Comparison of ENCODE assay signal across 20 cellular contexts in the genomic region with DNA sequence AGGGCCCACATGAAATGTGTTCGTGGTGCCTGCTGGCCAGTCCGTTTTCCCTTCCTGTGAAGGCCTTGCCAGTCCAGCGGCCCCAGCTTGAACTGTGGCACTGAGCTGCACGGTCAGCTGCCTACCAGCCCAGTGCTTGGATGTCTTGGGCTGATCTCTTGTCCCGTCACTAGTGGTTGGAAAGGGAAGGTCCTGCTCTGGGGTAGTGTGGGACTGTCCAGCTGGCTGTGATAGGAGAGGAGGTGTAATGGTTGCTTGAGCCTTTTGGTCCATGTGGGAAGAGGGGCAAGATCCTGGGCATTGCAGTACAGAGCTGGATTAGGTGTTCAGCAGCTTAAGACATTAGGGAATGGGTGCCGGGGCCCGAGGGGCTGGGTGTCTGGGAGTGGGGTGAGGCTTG.
"Had no signal": no experiment of that assay in that cellular context is flagged by ENCODE, and none has a peak within 500 bp of the region (broad histone marks: within the 10 kb centered on the region; RNA-seq: fewer than 3 reads in every experiment).

No MANE protein-coding gene starts in this region.

- FAIRE-seq: TTC549 had no signal

- H3K4me3 ChIP-seq: gastroesophageal sphincter, heart right ventricle, prostate gland, skin epidermis, vagina had no signal

- H3K27ac ChIP-seq: gastroesophageal sphincter, heart right ventricle, prostate gland, skin epidermis, vagina had no signal

- H3K27me3 ChIP-seq: gastroesophageal sphincter, heart right ventricle, vagina had no signal

- H3K4me1 ChIP-seq: heart right ventricle, prostate gland had no signal

- DNase-seq: activated B cell treated with CpG ODN at 0.5 μM for 24 hours; activated CD4-positive, alpha-beta T cell treated with anti-CD3 and anti-CD28 coated beads for 48 hours; activated CD8-positive, alpha-beta memory T cell treated with anti-CD3 and anti-CD28 coated beads, Interleukin-2, amount 50 U/mL, for 4 hours; activated effector memory CD4-positive, alpha-beta T cell treated with anti-CD3 and anti-CD28 coated beads, Interleukin-2, amount 50 U/mL, for 16 hours; activated T-cell treated with anti-CD3 and anti-CD28 coated beads, Interleukin-2, amount 50 U/mL, for 48 hours; amniotic stem cell; effector CD4-positive, alpha-beta T cell; heart right ventricle; left ventricle myocardium superior; stimulated activated naive CD8-positive, alpha-beta T cell treated with anti-CD3 and anti-CD28 coated beads, Interleukin-15, amount 100 ng/mL, for 72 hours; trophoblast cell had no signal

- H3K27ac Mint-ChIP-seq: activated B cell treated with CpG ODN at 0.5 μM for 24 hours; activated naive CD4-positive, alpha-beta T cell treated with anti-CD3 and anti-CD28 coated beads, Interleukin-2, amount 50 U/mL, for 24 hours; T-helper 2 cell treated with Interferon-gamma antibody and Interleukin-4, amounts not matched to agents 5 μg/mL and 100 μg/mL, for 36 hours had no signal

- ATAC-seq: gastroesophageal sphincter; heart right ventricle; left ventricle myocardium superior; right cardiac atrium; stimulated activated naive CD8-positive, alpha-beta T cell treated with anti-CD3 and anti-CD28 coated beads, Interleukin-15, amount 100 ng/mL, for 72 hours had no signal

- H3K9me3 ChIP-seq: gastroesophageal sphincter, heart right ventricle, prostate gland, vagina had no signal

- H3K9me3 Mint-ChIP-seq: activated B cell treated with CpG ODN at 0.5 μM for 24 hours; activated naive CD4-positive, alpha-beta T cell treated with anti-CD3 and anti-CD28 coated beads, Interleukin-2, amount 50 U/mL, for 24 hours; neural crest cell; stimulated activated naive CD8-positive, alpha-beta T cell treated with anti-CD3 and anti-CD28 coated beads, Interleukin-15, amount 100 ng/mL, for 72 hours; T-helper 2 cell treated with Interferon-gamma antibody and Interleukin-4, amounts not matched to agents 5 μg/mL and 100 μg/mL, for 36 hours had no signal
